28 cellular contexts compared by ENCODE assay signal in the genomic region with DNA sequence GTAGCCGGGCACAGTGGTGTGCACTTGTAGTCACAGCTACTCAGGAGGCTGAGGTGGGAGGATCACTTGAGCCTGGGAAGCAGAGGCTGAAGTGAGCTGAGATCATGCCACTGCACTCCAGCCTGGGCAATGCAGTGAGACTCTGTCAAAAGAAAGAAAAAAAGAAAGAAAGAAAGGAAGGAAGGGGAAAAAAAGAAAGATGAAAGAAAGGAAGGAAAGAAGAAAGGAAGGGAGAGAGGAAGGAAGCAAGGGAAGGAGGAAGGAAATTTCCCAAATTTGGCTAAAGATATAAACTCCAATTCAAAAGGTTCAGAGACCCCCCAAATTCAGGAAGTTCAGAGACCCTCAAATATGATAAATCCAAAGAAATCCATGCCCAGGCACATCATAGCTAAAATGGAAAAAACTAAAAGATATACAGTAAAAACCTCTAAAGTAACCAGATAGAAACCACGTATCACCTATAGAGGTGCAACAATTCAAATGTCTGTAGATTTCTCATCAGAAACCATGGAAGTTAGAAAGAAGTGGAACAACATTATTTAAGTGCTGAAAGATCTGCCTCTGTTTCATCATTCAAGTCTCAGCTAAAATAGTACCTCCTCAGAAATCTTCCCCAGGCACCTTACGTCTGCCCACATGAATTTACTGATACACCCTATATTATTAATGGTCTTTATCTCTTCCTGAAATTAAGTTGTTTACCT.
"Had no signal": no experiment of that assay in that cellular context is flagged by ENCODE, and none has a peak within 500 bp of the region (broad histone marks: within the 10 kb centered on the region; RNA-seq: fewer than 3 reads in every experiment).

No MANE protein-coding gene starts in this region.

- H3K4me1 Mint-ChIP-seq: stimulated activated effector memory CD8-positive, alpha-beta T cell treated with anti-CD3 and anti-CD28 coated beads, Interleukin-12 subunit alpha, Interleukin-12 subunit beta, amount 100 ng/mL, for 72 hours had no signal

- H3K4me1 ChIP-seq: lower lobe of right lung, pancreas, prostate gland, spleen, suprapubic skin, tibial artery, uterus had no signal

- H3K27me3 Mint-ChIP-seq: natural killer cell treated with Interleukin-12 subunit alpha and Interleukin-12 subunit beta and Interleukin-15 and Interleukin-18, amount 100 ng/mL, for 72 hours; stimulated activated naive CD8-positive, alpha-beta T cell treated with anti-CD3 and anti-CD28 coated beads, Interleukin-15, Interleukin-2, amounts not matched to agents 100 ng/mL and 50 ng/mL, for 24 hours; type B pancreatic cell had no signal

- H3K4me3 Mint-ChIP-seq: natural killer cell treated with Interleukin-12 subunit alpha and Interleukin-12 subunit beta and Interleukin-15 and Interleukin-18, amount 100 ng/mL, for 72 hours; stimulated activated effector memory CD8-positive, alpha-beta T cell treated with anti-CD3 and anti-CD28 coated beads, Interleukin-12 subunit alpha, Interleukin-12 subunit beta, amount 100 ng/mL, for 72 hours; stimulated activated naive CD8-positive, alpha-beta T cell treated with anti-CD3 and anti-CD28 coated beads, Interleukin-15, Interleukin-2, amounts not matched to agents 100 ng/mL and 50 ng/mL, for 24 hours; type B pancreatic cell had no signal

- H3K9me3 ChIP-seq: mucosa of descending colon, pancreas, prostate gland, tibial artery, uterus had no signal

- DNase-seq: heart right ventricle; kidney glomerular epithelial cell; left cardiac atrium; lower lobe of right lung; midbrain; mucosa of descending colon; naive thymus-derived CD4-positive, alpha-beta T cell; nucleus accumbens; pancreas; posterior cingulate gyrus; retina; right cardiac atrium; spleen; stimulated activated CD4-positive, alpha-beta T cell treated with anti-CD3 and anti-CD28 coated beads, Interleukin-4, amount 100 ng/mL, for 24 hours; stimulated activated naive CD4-positive, alpha-beta T cell; tibial artery; uterus had no signal

- H3K4me3 ChIP-seq: heart right ventricle, hepatocyte, lower lobe of right lung, mucosa of descending colon, pancreas, prostate gland, skin epidermis, spleen, suprapubic skin, thoracic aorta, tibial artery, uterus had no signal

- H3K27ac ChIP-seq: lower lobe of right lung, pancreas, prostate gland, skin epidermis, spleen, suprapubic skin, thoracic aorta, tibial artery, uterus had no signal

- H3K4me2 ChIP-seq: hepatocyte had no signal

- H3K36me3 ChIP-seq: uterus had no signal

- ATAC-seq: heart right ventricle; left cardiac atrium; left lobe of liver; lower lobe of right lung; mucosa of descending colon; naive thymus-derived CD4-positive, alpha-beta T cell; natural killer cell treated with Interleukin-12 subunit alpha and Interleukin-12 subunit beta and Interleukin-15 and Interleukin-18, amount 100 ng/mL, for 72 hours; pancreas; right cardiac atrium; sciatic nerve; stimulated activated effector memory CD8-positive, alpha-beta T cell treated with anti-CD3 and anti-CD28 coated beads, Interleukin-12 subunit alpha, Interleukin-12 subunit beta, amount 100 ng/mL, for 72 hours had no signal

- H3K27me3 ChIP-seq: heart right ventricle, hepatocyte, pancreas, spleen, suprapubic skin, tibial artery, uterus had no signal

- H2AFZ ChIP-seq: hepatocyte had no signal

- H3K27ac Mint-ChIP-seq: stimulated activated effector memory CD8-positive, alpha-beta T cell treated with anti-CD3 and anti-CD28 coated beads, Interleukin-12 subunit alpha, Interleukin-12 subunit beta, amount 100 ng/mL, for 72 hours; type B pancreatic cell had no signal

- H3K9me3 Mint-ChIP-seq: natural killer cell treated with Interleukin-12 subunit alpha and Interleukin-12 subunit beta and Interleukin-15 and Interleukin-18, amount 100 ng/mL, for 72 hours; type B pancreatic cell had no signal
